In the genomic region with DNA sequence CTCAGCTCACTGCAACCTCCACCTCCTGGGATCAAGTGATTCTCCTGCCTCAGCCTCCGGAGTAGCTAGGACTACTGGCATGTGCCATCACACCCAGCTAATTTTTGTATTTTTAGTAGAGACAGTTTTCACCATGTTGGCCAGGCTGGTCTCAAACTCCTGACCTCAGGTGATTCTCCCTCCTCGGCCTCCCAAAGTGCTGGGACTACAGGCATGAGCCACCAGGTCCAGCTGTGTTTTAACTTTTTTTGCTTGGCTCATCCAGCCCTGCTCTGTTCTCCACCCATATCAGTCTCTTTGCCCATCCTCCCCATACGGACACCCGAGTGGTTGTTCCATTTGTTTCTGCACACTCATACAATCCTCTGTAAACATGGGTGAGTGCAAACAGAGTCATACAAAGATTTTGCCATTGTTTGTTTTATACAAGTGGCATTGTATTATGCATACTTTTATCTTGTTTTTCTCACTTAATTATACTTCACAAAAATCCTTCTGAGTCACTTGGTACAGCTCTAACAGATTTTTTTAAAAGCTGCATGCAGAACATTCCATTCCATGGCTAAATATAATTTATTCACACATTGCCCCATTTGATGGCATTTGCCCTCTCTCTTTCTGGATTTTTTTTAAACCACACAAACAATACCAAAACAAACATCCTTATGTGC, we compare ENCODE assay signal across 1 cellular context.
A peak's percentile ranks its signal among the peaks of the same experiment; 100 is the strongest.
TF ChIP-seq lines count a peak whose summit lies in the region.

No MANE protein-coding gene starts in this region.

TF ChIP-seq in HepG2, 621 proteins besides CTCF, POLR2A, EP300 and RAD21 (continued from another document and continues in another):
- TF ChIP-seq, protein P1, sequence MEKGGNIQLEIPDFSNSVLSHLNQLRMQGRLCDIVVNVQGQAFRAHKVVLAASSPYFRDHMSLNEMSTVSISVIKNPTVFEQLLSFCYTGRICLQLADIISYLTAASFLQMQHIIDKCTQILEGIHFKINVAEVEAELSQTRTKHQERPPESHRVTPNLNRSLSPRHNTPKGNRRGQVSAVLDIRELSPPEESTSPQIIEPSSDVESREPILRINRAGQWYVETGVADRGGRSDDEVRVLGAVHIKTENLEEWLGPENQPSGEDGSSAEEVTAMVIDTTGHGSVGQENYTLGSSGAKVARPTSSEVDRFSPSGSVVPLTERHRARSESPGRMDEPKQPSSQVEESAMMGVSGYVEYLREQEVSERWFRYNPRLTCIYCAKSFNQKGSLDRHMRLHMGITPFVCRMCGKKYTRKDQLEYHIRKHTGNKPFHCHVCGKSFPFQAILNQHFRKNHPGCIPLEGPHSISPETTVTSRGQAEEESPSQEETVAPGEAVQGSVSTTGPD (CRISPR knock-in tag; IDR thresholded peaks at IDR 0.05), result no peak
- TF ChIP-seq, protein P2, sequence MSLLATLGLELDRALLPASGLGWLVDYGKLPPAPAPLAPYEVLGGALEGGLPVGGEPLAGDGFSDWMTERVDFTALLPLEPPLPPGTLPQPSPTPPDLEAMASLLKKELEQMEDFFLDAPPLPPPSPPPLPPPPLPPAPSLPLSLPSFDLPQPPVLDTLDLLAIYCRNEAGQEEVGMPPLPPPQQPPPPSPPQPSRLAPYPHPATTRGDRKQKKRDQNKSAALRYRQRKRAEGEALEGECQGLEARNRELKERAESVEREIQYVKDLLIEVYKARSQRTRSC (CRISPR knock-in tag; IDR thresholded peaks at IDR 0.05; ENCODE audit: low read depth), result no peak
- TF ChIP-seq, protein P3, sequence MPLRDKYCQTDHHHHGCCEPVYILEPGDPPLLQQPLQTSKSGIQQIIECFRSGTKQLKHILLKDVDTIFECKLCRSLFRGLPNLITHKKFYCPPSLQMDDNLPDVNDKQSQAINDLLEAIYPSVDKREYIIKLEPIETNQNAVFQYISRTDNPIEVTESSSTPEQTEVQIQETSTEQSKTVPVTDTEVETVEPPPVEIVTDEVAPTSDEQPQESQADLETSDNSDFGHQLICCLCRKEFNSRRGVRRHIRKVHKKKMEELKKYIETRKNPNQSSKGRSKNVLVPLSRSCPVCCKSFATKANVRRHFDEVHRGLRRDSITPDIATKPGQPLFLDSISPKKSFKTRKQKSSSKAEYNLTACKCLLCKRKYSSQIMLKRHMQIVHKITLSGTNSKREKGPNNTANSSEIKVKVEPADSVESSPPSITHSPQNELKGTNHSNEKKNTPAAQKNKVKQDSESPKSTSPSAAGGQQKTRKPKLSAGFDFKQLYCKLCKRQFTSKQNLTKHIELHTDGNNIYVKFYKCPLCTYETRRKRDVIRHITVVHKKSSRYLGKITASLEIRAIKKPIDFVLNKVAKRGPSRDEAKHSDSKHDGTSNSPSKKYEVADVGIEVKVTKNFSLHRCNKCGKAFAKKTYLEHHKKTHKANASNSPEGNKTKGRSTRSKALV (CRISPR knock-in tag; IDR thresholded peaks at IDR 0.05), result no peak
- no peak for TF ChIP-seq HES4 (CRISPR knock-in tag; IDR thresholded peaks at IDR 0.05; ENCODE audit: borderline replicate concordance)
- TF ChIP-seq IKZF1 (IDR thresholded peaks at IDR 0.05), result no peak
- TF ChIP-seq ZBTB25 (CRISPR knock-in tag; IDR thresholded peaks at IDR 0.05), result 0 out of 2 replicates have a peak, but pooled peaks have one; percentile 5
- no peak for TF ChIP-seq ZSCAN12 (CRISPR knock-in tag; IDR thresholded peaks at IDR 0.05)
- TF ChIP-seq ZNF557 (CRISPR knock-in tag; IDR thresholded peaks at IDR 0.05), result no peak
- TF ChIP-seq ASH2L (IDR thresholded peaks at IDR 0.05; ENCODE audit: insufficient read length, low read depth, low read length), result no peak
- no peak for TF ChIP-seq GPN1 (CRISPR knock-in tag; IDR thresholded peaks at IDR 0.05; ENCODE audit: borderline replicate concordance)
- no peak for TF ChIP-seq FOXK1 (CRISPR knock-in tag; IDR thresholded peaks at IDR 0.05; ENCODE audit: borderline replicate concordance, low read depth)
- TF ChIP-seq ZNF776 (CRISPR knock-in tag; IDR thresholded peaks at IDR 0.05), result no peak
- TF ChIP-seq DR1 (CRISPR knock-in tag; IDR thresholded peaks at IDR 0.05), result no peak
- TF ChIP-seq SNAPC2 (CRISPR knock-in tag; IDR thresholded peaks at IDR 0.05), result no peak
- TF ChIP-seq ZNF549 (CRISPR knock-in tag; IDR thresholded peaks at IDR 0.05), result no peak
- TF ChIP-seq ZNF274 (CRISPR knock-in tag; IDR thresholded peaks at IDR 0.05), result no peak
- TF ChIP-seq CREB1 (IDR thresholded peaks at IDR 0.05), result no peak
- TF ChIP-seq CREB1 (CRISPR knock-in tag; IDR thresholded peaks at IDR 0.05), result no peak; the same call in 1 of the 2 replicates
- TF ChIP-seq, protein P4, sequence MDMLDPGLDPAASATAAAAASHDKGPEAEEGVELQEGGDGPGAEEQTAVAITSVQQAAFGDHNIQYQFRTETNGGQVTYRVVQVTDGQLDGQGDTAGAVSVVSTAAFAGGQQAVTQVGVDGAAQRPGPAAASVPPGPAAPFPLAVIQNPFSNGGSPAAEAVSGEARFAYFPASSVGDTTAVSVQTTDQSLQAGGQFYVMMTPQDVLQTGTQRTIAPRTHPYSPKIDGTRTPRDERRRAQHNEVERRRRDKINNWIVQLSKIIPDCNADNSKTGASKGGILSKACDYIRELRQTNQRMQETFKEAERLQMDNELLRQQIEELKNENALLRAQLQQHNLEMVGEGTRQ (IDR thresholded peaks at IDR 0.05; ENCODE audit: low read depth, low read length), result no peak
- TF ChIP-seq, protein P4 (CRISPR knock-in tag; IDR thresholded peaks at IDR 0.05; ENCODE audit: borderline replicate concordance), result no peak
- TF ChIP-seq KDM1A (CRISPR knock-in tag; IDR thresholded peaks at IDR 0.05), result no peak
- no peak for TF ChIP-seq ZNF234 (CRISPR knock-in tag; conservative IDR thresholded peaks at IDR 0.05)
- no peak for TF ChIP-seq THAP11 (CRISPR knock-in tag; IDR thresholded peaks at IDR 0.05)
- no peak for TF ChIP-seq HOXA7 (CRISPR knock-in tag; IDR thresholded peaks at IDR 0.05)
- no peak for TF ChIP-seq ZNF296 (CRISPR knock-in tag; conservative IDR thresholded peaks at IDR 0.05)
- no peak for TF ChIP-seq SRF (IDR thresholded peaks at IDR 0.05; ENCODE audit: low read depth, low read length)
- TF ChIP-seq SMYD3 (CRISPR knock-in tag; IDR thresholded peaks at IDR 0.05), result 0 out of 2 replicates have a peak, but pooled peaks have one; percentile 13
- TF ChIP-seq, protein P5, sequence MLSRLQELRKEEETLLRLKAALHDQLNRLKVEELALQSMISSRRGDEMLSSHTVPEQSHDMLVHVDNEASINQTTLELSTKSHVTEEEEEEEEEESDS (CRISPR knock-in tag; IDR thresholded peaks at IDR 0.05; ENCODE audit: borderline replicate concordance), result peak; percentile 28; the same call in 1 of the 2 replicates
- TF ChIP-seq MED1 (CRISPR knock-in tag; IDR thresholded peaks at IDR 0.05), result peak; percentile 33; the same call in 1 of the 2 replicates
- TF ChIP-seq ZFP37 (CRISPR knock-in tag; IDR thresholded peaks at IDR 0.05; ENCODE audit: borderline replicate concordance), result no peak
- no peak for TF ChIP-seq RXRB (CRISPR knock-in tag; IDR thresholded peaks at IDR 0.05; ENCODE audit: borderline replicate concordance)
- no peak for TF ChIP-seq SAFB2 (CRISPR knock-in tag; IDR thresholded peaks at IDR 0.05; ENCODE audit: borderline replicate concordance, low read depth)
- TF ChIP-seq ZNF484 (CRISPR knock-in tag; IDR thresholded peaks at IDR 0.05; ENCODE audit: borderline replicate concordance, low read depth), result no peak
- no peak for TF ChIP-seq JUN (CRISPR knock-in tag; IDR thresholded peaks at IDR 0.05)
- TF ChIP-seq SMAD1 (CRISPR knock-in tag; IDR thresholded peaks at IDR 0.05; ENCODE audit: borderline replicate concordance, low read depth), result no peak
- peak; percentile 65; the same call in 1 of the 2 replicates for TF ChIP-seq FOSL2 (CRISPR knock-in tag; IDR thresholded peaks at IDR 0.05)
- TF ChIP-seq, protein P6, sequence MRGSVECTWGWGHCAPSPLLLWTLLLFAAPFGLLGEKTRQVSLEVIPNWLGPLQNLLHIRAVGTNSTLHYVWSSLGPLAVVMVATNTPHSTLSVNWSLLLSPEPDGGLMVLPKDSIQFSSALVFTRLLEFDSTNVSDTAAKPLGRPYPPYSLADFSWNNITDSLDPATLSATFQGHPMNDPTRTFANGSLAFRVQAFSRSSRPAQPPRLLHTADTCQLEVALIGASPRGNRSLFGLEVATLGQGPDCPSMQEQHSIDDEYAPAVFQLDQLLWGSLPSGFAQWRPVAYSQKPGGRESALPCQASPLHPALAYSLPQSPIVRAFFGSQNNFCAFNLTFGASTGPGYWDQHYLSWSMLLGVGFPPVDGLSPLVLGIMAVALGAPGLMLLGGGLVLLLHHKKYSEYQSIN (CRISPR knock-in tag; IDR thresholded peaks at IDR 0.05; ENCODE audit: borderline replicate concordance), result no peak
- no peak for TF ChIP-seq HNRNPK (IDR thresholded peaks at IDR 0.05; ENCODE audit: low read depth, low read length, poor library complexity, severe bottlenecking)
- TF ChIP-seq, protein P7, sequence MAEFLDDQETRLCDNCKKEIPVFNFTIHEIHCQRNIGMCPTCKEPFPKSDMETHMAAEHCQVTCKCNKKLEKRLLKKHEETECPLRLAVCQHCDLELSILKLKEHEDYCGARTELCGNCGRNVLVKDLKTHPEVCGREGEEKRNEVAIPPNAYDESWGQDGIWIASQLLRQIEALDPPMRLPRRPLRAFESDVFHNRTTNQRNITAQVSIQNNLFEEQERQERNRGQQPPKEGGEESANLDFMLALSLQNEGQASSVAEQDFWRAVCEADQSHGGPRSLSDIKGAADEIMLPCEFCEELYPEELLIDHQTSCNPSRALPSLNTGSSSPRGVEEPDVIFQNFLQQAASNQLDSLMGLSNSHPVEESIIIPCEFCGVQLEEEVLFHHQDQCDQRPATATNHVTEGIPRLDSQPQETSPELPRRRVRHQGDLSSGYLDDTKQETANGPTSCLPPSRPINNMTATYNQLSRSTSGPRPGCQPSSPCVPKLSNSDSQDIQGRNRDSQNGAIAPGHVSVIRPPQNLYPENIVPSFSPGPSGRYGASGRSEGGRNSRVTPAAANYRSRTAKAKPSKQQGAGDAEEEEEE (CRISPR knock-in tag; IDR thresholded peaks at IDR 0.05; ENCODE audit: borderline replicate concordance), result no peak
- TF ChIP-seq ZBTB10 (CRISPR knock-in tag; IDR thresholded peaks at IDR 0.05; ENCODE audit: borderline replicate concordance), result no peak
- TF ChIP-seq ZNF704 (CRISPR knock-in tag; IDR thresholded peaks at IDR 0.05; ENCODE audit: borderline replicate concordance), result no peak
- TF ChIP-seq ZNF264 (CRISPR knock-in tag; IDR thresholded peaks at IDR 0.05), result 0 out of 2 replicates have a peak, but pooled peaks have one; percentile 19
- no peak for TF ChIP-seq ZNF816 (CRISPR knock-in tag; IDR thresholded peaks at IDR 0.05; ENCODE audit: borderline replicate concordance)
- no peak for TF ChIP-seq RORA (CRISPR knock-in tag; IDR thresholded peaks at IDR 0.05)
- no peak for TF ChIP-seq RBM39 (IDR thresholded peaks at IDR 0.05; ENCODE audit: low read depth, low read length, poor library complexity, severe bottlenecking)
- TF ChIP-seq, protein P8, sequence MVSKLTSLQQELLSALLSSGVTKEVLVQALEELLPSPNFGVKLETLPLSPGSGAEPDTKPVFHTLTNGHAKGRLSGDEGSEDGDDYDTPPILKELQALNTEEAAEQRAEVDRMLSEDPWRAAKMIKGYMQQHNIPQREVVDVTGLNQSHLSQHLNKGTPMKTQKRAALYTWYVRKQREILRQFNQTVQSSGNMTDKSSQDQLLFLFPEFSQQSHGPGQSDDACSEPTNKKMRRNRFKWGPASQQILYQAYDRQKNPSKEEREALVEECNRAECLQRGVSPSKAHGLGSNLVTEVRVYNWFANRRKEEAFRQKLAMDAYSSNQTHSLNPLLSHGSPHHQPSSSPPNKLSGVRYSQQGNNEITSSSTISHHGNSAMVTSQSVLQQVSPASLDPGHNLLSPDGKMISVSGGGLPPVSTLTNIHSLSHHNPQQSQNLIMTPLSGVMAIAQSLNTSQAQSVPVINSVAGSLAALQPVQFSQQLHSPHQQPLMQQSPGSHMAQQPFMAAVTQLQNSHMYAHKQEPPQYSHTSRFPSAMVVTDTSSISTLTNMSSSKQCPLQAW (CRISPR knock-in tag; IDR thresholded peaks at IDR 0.05), result no peak
- TF ChIP-seq ZNF331 (CRISPR knock-in tag; IDR thresholded peaks at IDR 0.05), result no peak
- TF ChIP-seq ZNF350 (CRISPR knock-in tag; IDR thresholded peaks at IDR 0.05; ENCODE audit: borderline replicate concordance, low read depth), result no peak
